20 cellular contexts compared by ENCODE assay signal in genomic region chr5:96096724-96097123, GRCh38.
A peak's percentile ranks its signal among the peaks of the same experiment; 100 is the strongest.
DNase-seq lines count a peak whose midpoint lies in the region; ATAC-seq, FAIRE-seq and TF ChIP-seq lines count a peak whose summit lies in the region.
"Had no signal": no experiment of that assay in that cellular context is flagged by ENCODE, and none has a peak within 500 bp of the region (broad histone marks: within the 10 kb centered on the region; RNA-seq: fewer than 3 reads in every experiment).

No MANE protein-coding gene starts in this region.

- CTCF ChIA-PET in IMR-90 (lab: Yijun Ruan, JAX) = interaction anchor here (0.8 kb wide), 1 partner anchor 20 kb away, joined by 4 read pairs; no protein-coding TSS in a partner anchor

- H3K4me3 ChIP-seq in IMR-90 (ENCODE audit: insufficient read depth, low read depth, low read length) = no peak overlapping the region
- no peak overlapping the region for H3K4me3 ChIP-seq in keratinocyte (ENCODE audit: control insufficient read depth in 2 of 3, extremely low read depth in 1 of 3, insufficient read depth in 2 of 3, low read depth in 1 of 3, low read length in 3 of 3)
- H3K4me3 ChIP-seq: BLaER1, GM12878, PC-9 had no signal

- H2AK5ac ChIP-seq in IMR-90 (ENCODE audit: low read depth, low read length) = peak overlapping the region; percentile 65; the same call in 1 of the 2 replicates

- H2BK5ac ChIP-seq in IMR-90 (ENCODE audit: low read depth, low read length, poor library complexity, severe bottlenecking) = peak overlapping the region; percentile 22

- ATAC-seq in IMR-90 (ENCODE audit: low read depth) = no peak
- peak; percentile 76 for ATAC-seq in SK-N-SH treated with all-trans-retinoic acid at 6 μM for 48 hours
- ATAC-seq in GM19023 (IDR thresholded peaks at IDR 0.05; ENCODE audit: unreplicated experiment) = no peak
- ATAC-seq in GM18517 (IDR thresholded peaks at IDR 0.05; ENCODE audit: unreplicated experiment) = no peak
- ATAC-seq in HG03342 (IDR thresholded peaks at IDR 0.05; ENCODE audit: unreplicated experiment) = no peak
- ATAC-seq: GM12878, T-helper 17 cell had no signal

- TF ChIP-seq CTCF in IMR-90 (conservative IDR thresholded peaks at IDR 0.05; ENCODE audit: low read depth, low read length) (no peak), keratinocyte (optimal IDR thresholded peaks at IDR 0.05 in 1 of 3, IDR thresholded peaks at IDR 0.05 in 1 of 3, conservative IDR thresholded peaks at IDR 0.05 in 1 of 3; ENCODE audit: extremely low read depth in 1 of 3, insufficient read depth in 2 of 3, low read length in 3 of 3) (peak in 1 of 3 experiments; percentile 2)

- H3K36me3 ChIP-seq in IMR-90 (ENCODE audit: control insufficient read depth, insufficient read depth, low read length) (no peaks in the 10 kb centered on the region), keratinocyte (ENCODE audit: control insufficient read depth in 2 of 2, extremely low read depth in 1 of 2, insufficient read depth in 2 of 2, low read length in 2 of 2) (no peaks in the 10 kb centered on the region)
- H3K36me3 ChIP-seq: BLaER1 had no signal

- dilution Hi-C loops in IMR-90 (cut with HindIII; ENCODE audit: low sequenced_read_pairs, unreplicated experiment) = no loop called here
- dilution Hi-C loops in keratinocyte (cut with MboI; ENCODE audit: extremely low pct_ligation_motif_present, low sequenced_read_pairs) = no loop called here

- H3K4me1 ChIP-seq in IMR-90 (ENCODE audit: control insufficient read depth, insufficient read depth, low read length) (peaks cover 9% of the 10 kb centered on the region), keratinocyte (ENCODE audit: control insufficient read depth, extremely low read depth, insufficient read depth, low read length) (peaks cover 32% of the 10 kb centered on the region)
- H3K4me1 ChIP-seq: BLaER1 had no signal

- H4K20me1 ChIP-seq in IMR-90 (ENCODE audit: insufficient read depth, low read length) (no peaks in the 10 kb centered on the region), keratinocyte (ENCODE audit: control insufficient read depth, extremely low read depth, insufficient read depth, low read length) (no peaks in the 10 kb centered on the region)
- H4K20me1 ChIP-seq: BLaER1 had no signal

- no peak overlapping the region for H3K23ac ChIP-seq in IMR-90 (ENCODE audit: low read depth, low read length)

- H3K79me2 ChIP-seq in keratinocyte (ENCODE audit: control insufficient read depth, insufficient read depth, low read length) = no peaks in the 10 kb centered on the region

- H2AFZ ChIP-seq in IMR-90 (replicated peaks; ENCODE audit: low read length, poor library complexity) = no peak overlapping the region
- H2AFZ ChIP-seq in keratinocyte (ENCODE audit: control insufficient read depth, low read length) = no peak overlapping the region
- H2AFZ ChIP-seq: PC-9 had no signal

- POLR2A ChIA-PET in IMR-90 (lab: Charles Lee; ENCODE audit: unreplicated experiment) = no interaction called here

- in situ Hi-C loops in IMR-90 (cut with MboI; ENCODE audit: low sequenced_read_pairs) = no loop called here

- H3K9ac ChIP-seq in IMR-90 (ENCODE audit: low read depth, low read length) (no peak overlapping the region), keratinocyte (ENCODE audit: control insufficient read depth, extremely low read depth, insufficient read depth, low read length) (no peak overlapping the region)
- H3K9ac ChIP-seq: BLaER1, KMS-11 had no signal

- H2BK15ac ChIP-seq in IMR-90 (ENCODE audit: low read depth, low read length) = peak overlapping the region; percentile 79; the same call in 1 of the 3 replicates

- peak overlapping the region; percentile 29; the same call in 1 of the 2 replicates for H3K4ac ChIP-seq in IMR-90 (ENCODE audit: low read depth, low read length)

- no peak overlapping the region for H3K56ac ChIP-seq in IMR-90 (ENCODE audit: extremely low read depth, insufficient read depth, low read length)

- H2BK20ac ChIP-seq in IMR-90 (ENCODE audit: low read depth, low read length) = peak overlapping the region; percentile 18; the same call in 1 of the 2 replicates

- TF ChIP-seq POLR2A in IMR-90 (IDR thresholded peaks at IDR 0.05; ENCODE audit: low read depth, low read length) = no peak

- H4K91ac ChIP-seq in IMR-90 (ENCODE audit: insufficient read depth, low read depth, low read length) = peak overlapping the region; percentile 23; the same call in 1 of the 2 replicates

- peak overlapping the region; percentile 45; the same call in 1 of the 2 replicates for H2BK120ac ChIP-seq in IMR-90 (ENCODE audit: low read depth, low read length)

- no peak for TF ChIP-seq RAD21 in IMR-90 (IDR thresholded peaks at IDR 0.05; ENCODE audit: low read length)

- no peak overlapping the region for H4K5ac ChIP-seq in IMR-90 (ENCODE audit: low read depth, low read length)

- H3K79me1 ChIP-seq in IMR-90 (ENCODE audit: low read depth in 1 of 2, low read length in 2 of 2) = no peaks in the 10 kb centered on the region

- DNase-seq in COLO829 (ENCODE audit: low spot score) (peak; percentile 26), IMR-90 (no peak), keratinocyte (ENCODE audit: low read depth, low spot score) (no peak)
- DNase-seq in activated T-cell treated with anti-CD3 and anti-CD28 coated beads, Interleukin-2, amount 50 U/mL, for 1 hour = no peak
- DNase-seq: MV-4-11, NCI-H1436, NCI-H2029 treated with DMSO at 0.1 percent for 48 hours, NCI-H2227 treated with DMSO at 0.1 percent for 48 hours, NCI-H526, PC-9, Right ventricle myocardium superior, T-helper 17 cell had no signal

- intact Hi-C loops in IMR-90 (cut with micrococcal nuclease) = no loop called here

- no peak overlapping the region for H3K27ac ChIP-seq in IMR-90 (ENCODE audit: insufficient read depth, low read length)
- H3K27ac ChIP-seq in keratinocyte (ENCODE audit: control insufficient read depth, insufficient read depth, low read length) = no peak overlapping the region
- H3K27ac ChIP-seq: BLaER1, KMS-11, PC-9 had no signal

- BruUV-seq in IMR-90 (replicated peaks; lab: Mats Ljungman, UMichigan) = no TSS peak

- H3K9me3 ChIP-seq in IMR-90 (ENCODE audit: control insufficient read depth, insufficient read depth, low read length) (no peaks in the 10 kb centered on the region), keratinocyte (ENCODE audit: control insufficient read depth, low read depth, low read length) (no peaks in the 10 kb centered on the region)
- H3K9me3 ChIP-seq: BLaER1 had no signal

- no peak overlapping the region for H2AK9ac ChIP-seq in IMR-90 (replicated peaks; ENCODE audit: low read depth, low read length, poor library complexity)

- H4K8ac ChIP-seq in IMR-90 (ENCODE audit: low read depth in 2 of 2, low read length in 2 of 2) = no peak overlapping the region; a peak in 1 of 4 replicates

- 0 out of 2 replicates have a peak overlapping the region, but pooled peaks have one; percentile 46 for H3K14ac ChIP-seq in IMR-90 (replicated peaks; ENCODE audit: low read depth, low read length)

- no peak overlapping the region; the same call in 1 of the 2 replicates for H3K18ac ChIP-seq in IMR-90 (ENCODE audit: low read depth, low read length)

- H3K9me1 ChIP-seq in IMR-90 (ENCODE audit: insufficient read depth, low read length) = 0 out of 2 replicates have a peak, but pooled peaks cover 3% of the 10 kb centered on the region
- H3K9me1 ChIP-seq in keratinocyte (ENCODE audit: control insufficient read depth, extremely low read depth, insufficient read depth, low read length) = no peaks in the 10 kb centered on the region

- H3K4me2 ChIP-seq in IMR-90 (ENCODE audit: low read depth, low read length) (no peak overlapping the region), keratinocyte (ENCODE audit: control insufficient read depth, extremely low read depth, insufficient read depth, low read depth, low read length) (no peak overlapping the region)
- H3K4me2 ChIP-seq: BLaER1, KMS-11, PC-9 had no signal

- FAIRE-seq in keratinocyte (lab: Jason Lieb, UNC) = peak; percentile 77
- FAIRE-seq: GM12878, GM18507 had no signal

- no peaks in the 10 kb centered on the region for H3K27me3 ChIP-seq in IMR-90 (ENCODE audit: control insufficient read depth, insufficient read depth, low read length)
- H3K27me3 ChIP-seq in keratinocyte (ENCODE audit: control insufficient read depth, extremely low read depth, insufficient read depth, low read length) = no peaks in the 10 kb centered on the region
- H3K27me3 ChIP-seq: BLaER1 had no signal

- no CpG with 5 or more reads among the region's 2 CpGs for WGBS in IMR-90 (ENCODE audit: extremely low coverage in 2 of 2, insufficient read length in 1 of 2), 2 experiments

TF ChIP-seq in IMR-90, 13 proteins besides CTCF, POLR2A, EP300 and RAD21:
- no peak for TF ChIP-seq MAZ (IDR thresholded peaks at IDR 0.05; ENCODE audit: borderline replicate concordance, low read depth, low read length)
- no peak for TF ChIP-seq FOS (IDR thresholded peaks at IDR 0.05; ENCODE audit: low read depth, low read length)
- no peak for TF ChIP-seq RFX5 (IDR thresholded peaks at IDR 0.05; ENCODE audit: low read depth, low read length)

TF ChIP-seq in SK-N-SH treated with all-trans-retinoic acid at 6 μM for 48 hours, 23 proteins besides CTCF, POLR2A, EP300 and RAD21 (continues in another document):
- no peak for TF ChIP-seq RARB (CRISPR knock-in tag; IDR thresholded peaks at IDR 0.05)
- no peak for TF ChIP-seq ZC3H10 (CRISPR knock-in tag; IDR thresholded peaks at IDR 0.05)
- TF ChIP-seq ARNTL (CRISPR knock-in tag; IDR thresholded peaks at IDR 0.05; ENCODE audit: borderline replicate concordance, low read depth) = no peak
- TF ChIP-seq SNAI2 (CRISPR knock-in tag; IDR thresholded peaks at IDR 0.05) = no peak
- TF ChIP-seq, protein P1, sequence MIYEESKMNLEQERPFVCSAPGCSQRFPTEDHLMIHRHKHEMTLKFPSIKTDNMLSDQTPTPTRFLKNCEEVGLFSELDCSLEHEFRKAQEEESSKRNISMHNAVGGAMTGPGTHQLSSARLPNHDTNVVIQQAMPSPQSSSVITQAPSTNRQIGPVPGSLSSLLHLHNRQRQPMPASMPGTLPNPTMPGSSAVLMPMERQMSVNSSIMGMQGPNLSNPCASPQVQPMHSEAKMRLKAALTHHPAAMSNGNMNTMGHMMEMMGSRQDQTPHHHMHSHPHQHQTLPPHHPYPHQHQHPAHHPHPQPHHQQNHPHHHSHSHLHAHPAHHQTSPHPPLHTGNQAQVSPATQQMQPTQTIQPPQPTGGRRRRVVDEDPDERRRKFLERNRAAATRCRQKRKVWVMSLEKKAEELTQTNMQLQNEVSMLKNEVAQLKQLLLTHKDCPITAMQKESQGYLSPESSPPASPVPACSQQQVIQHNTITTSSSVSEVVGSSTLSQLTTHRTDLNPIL (CRISPR knock-in tag; IDR thresholded peaks at IDR 0.05; ENCODE audit: low read depth) = no peak
- TF ChIP-seq ZNF565 (CRISPR knock-in tag; conservative IDR thresholded peaks at IDR 0.05; ENCODE audit: low read depth) = no peak
- TF ChIP-seq ESRRG (CRISPR knock-in tag; IDR thresholded peaks at IDR 0.05) = no peak
